Comparison of ENCODE assay signal across 16 cellular contexts in genomic region chr1:64114012-64114525, GRCh38.
DNase-seq lines count a peak whose midpoint lies in the region; ATAC-seq, FAIRE-seq and TF ChIP-seq lines count a peak whose summit lies in the region.
"Had no signal": no experiment of that assay in that cellular context is flagged by ENCODE, and none has a peak within 500 bp of the region (broad histone marks: within the 10 kb centered on the region; RNA-seq: fewer than 3 reads in every experiment).

No MANE protein-coding gene starts in this region.

- TF ChIP-seq CTCF in endodermal cell (conservative IDR thresholded peaks at IDR 0.05) (no peak), keratinocyte (optimal IDR thresholded peaks at IDR 0.05 in 1 of 3, IDR thresholded peaks at IDR 0.05 in 1 of 3, conservative IDR thresholded peaks at IDR 0.05 in 1 of 3; ENCODE audit: extremely low read depth in 1 of 3, insufficient read depth in 2 of 3, low read length in 3 of 3) (no peak), endothelial cell (IDR thresholded peaks at IDR 0.05; ENCODE audit: unreplicated experiment) (no peak)

- H3K36me3 Mint-ChIP-seq in endodermal cell (ENCODE audit: low read depth), result no peaks in the 10 kb centered on the region
- no peaks in the 10 kb centered on the region for H3K36me3 Mint-ChIP-seq in endothelial cell (ENCODE audit: low read depth, unreplicated experiment)
- H3K36me3 Mint-ChIP-seq: CD4-positive, CD25-positive, alpha-beta regulatory T cell had no signal

- H3K4me3 ChIP-seq in endodermal cell (ENCODE audit: low read length), result no peak overlapping the region
- H3K4me3 ChIP-seq in keratinocyte (ENCODE audit: control insufficient read depth in 2 of 3, extremely low read depth in 1 of 3, insufficient read depth in 2 of 3, low read depth in 1 of 3, low read length in 3 of 3), result no peak overlapping the region
- H3K4me3 ChIP-seq: BLaER1 treated with 17β-estradiol and CSF1 and Interleukin-3, amounts not matched to agents 10 nM and 100 nM; HAP-1 had no signal

- no peak overlapping the region for H3K27ac Mint-ChIP-seq in endodermal cell
- no peak overlapping the region for H3K27ac Mint-ChIP-seq in endothelial cell (ENCODE audit: unreplicated experiment)
- H3K27ac Mint-ChIP-seq: CD4-positive, CD25-positive, alpha-beta regulatory T cell had no signal

- H3K4me1 ChIP-seq in endodermal cell (ENCODE audit: control insufficient read depth, insufficient read depth, low read length) (peaks cover 5% of the 10 kb centered on the region), keratinocyte (ENCODE audit: control insufficient read depth, extremely low read depth, insufficient read depth, low read length) (peaks cover 38% of the 10 kb centered on the region)
- H3K4me1 ChIP-seq: BLaER1 treated with 17β-estradiol and CSF1 and Interleukin-3, amounts not matched to agents 10 nM and 100 nM; HAP-1 had no signal

- no peak overlapping the region for H3K4me2 ChIP-seq in keratinocyte (ENCODE audit: control insufficient read depth, extremely low read depth, insufficient read depth, low read depth, low read length)
- H3K4me2 ChIP-seq: BLaER1 treated with 17β-estradiol and CSF1 and Interleukin-3, amounts not matched to agents 10 nM and 100 nM had no signal

- peak; percentile 86 for FAIRE-seq in keratinocyte (lab: Jason Lieb, UNC)
- FAIRE-seq: GM18507 had no signal

- H4K20me1 ChIP-seq in keratinocyte (ENCODE audit: control insufficient read depth, extremely low read depth, insufficient read depth, low read length), result no peaks in the 10 kb centered on the region
- H4K20me1 ChIP-seq: BLaER1 treated with 17β-estradiol and CSF1 and Interleukin-3, amounts not matched to agents 10 nM and 100 nM had no signal

- no peaks in the 10 kb centered on the region for H3K9me3 ChIP-seq in endodermal cell (ENCODE audit: control insufficient read depth, low read length)
- no peaks in the 10 kb centered on the region for H3K9me3 ChIP-seq in keratinocyte (ENCODE audit: control insufficient read depth, low read depth, low read length)
- H3K9me3 ChIP-seq: BLaER1 treated with 17β-estradiol and CSF1 and Interleukin-3, amounts not matched to agents 10 nM and 100 nM; HAP-1 had no signal

- H3K27ac ChIP-seq in endodermal cell (ENCODE audit: low read depth, low read length) (no peak overlapping the region), keratinocyte (ENCODE audit: control insufficient read depth, insufficient read depth, low read length) (no peak overlapping the region)
- H3K27ac ChIP-seq: BLaER1 treated with 17β-estradiol and CSF1 and Interleukin-3, amounts not matched to agents 10 nM and 100 nM had no signal

- H3K79me2 ChIP-seq in keratinocyte (ENCODE audit: control insufficient read depth, insufficient read depth, low read length), result no peaks in the 10 kb centered on the region

- H3K9ac ChIP-seq in endodermal cell (ENCODE audit: extremely low read depth, low read length, poor library complexity, severe bottlenecking), result no peak overlapping the region
- no peak overlapping the region for H3K9ac ChIP-seq in keratinocyte (ENCODE audit: control insufficient read depth, extremely low read depth, insufficient read depth, low read length)
- H3K9ac ChIP-seq: BLaER1 treated with 17β-estradiol and CSF1 and Interleukin-3, amounts not matched to agents 10 nM and 100 nM had no signal

- H3K9me3 Mint-ChIP-seq in endodermal cell (no peaks in the 10 kb centered on the region), endothelial cell (ENCODE audit: unreplicated experiment) (no peaks in the 10 kb centered on the region)

- H3K36me3 ChIP-seq in endodermal cell (ENCODE audit: control insufficient read depth, insufficient read depth, low read length) (no peaks in the 10 kb centered on the region), keratinocyte (ENCODE audit: control insufficient read depth in 2 of 2, extremely low read depth in 1 of 2, insufficient read depth in 2 of 2, low read length in 2 of 2) (no peaks in the 10 kb centered on the region)
- H3K36me3 ChIP-seq: BLaER1 treated with 17β-estradiol and CSF1 and Interleukin-3, amounts not matched to agents 10 nM and 100 nM; HAP-1 had no signal

- H3K27me3 ChIP-seq in endodermal cell (ENCODE audit: control insufficient read depth, insufficient read depth, low read length, poor library complexity, severe bottlenecking) (no peaks in the 10 kb centered on the region), keratinocyte (ENCODE audit: control insufficient read depth, extremely low read depth, insufficient read depth, low read length) (no peaks in the 10 kb centered on the region)
- H3K27me3 ChIP-seq: BLaER1 treated with 17β-estradiol and CSF1 and Interleukin-3, amounts not matched to agents 10 nM and 100 nM had no signal

- intact Hi-C loops in left ventricle myocardium superior (cut with micrococcal nuclease) (no loop called here), cardiac septum (cut with DNase I) (no loop called here)

- H3K27me3 Mint-ChIP-seq in endodermal cell (ENCODE audit: insufficient read depth) (no peaks in the 10 kb centered on the region), endothelial cell (ENCODE audit: unreplicated experiment) (peaks cover 1% of the 10 kb centered on the region)

- H3K4me3 Mint-ChIP-seq in endodermal cell (no peak overlapping the region), endothelial cell (ENCODE audit: unreplicated experiment) (no peak overlapping the region)
- H3K4me3 Mint-ChIP-seq: CD4-positive, CD25-positive, alpha-beta regulatory T cell had no signal

- DNase-seq in left ventricle myocardium superior, result no peak
- no peak for DNase-seq in cardiac septum (ENCODE audit: low spot score)
- DNase-seq in endodermal cell, result peak; percentile 23
- no peak for DNase-seq in keratinocyte (ENCODE audit: low read depth, low spot score)
- peak; percentile 11 for DNase-seq in renal cortical epithelial cell (ENCODE audit: low read depth)
- no peak for DNase-seq in endothelial cell (ENCODE audit: low spot score)
- DNase-seq in ureter (ENCODE audit: low spot score), result no peak
- DNase-seq in activated CD8-positive, alpha-beta memory T cell treated with anti-CD3 and anti-CD28 coated beads, Interleukin-2, amount 50 U/mL, for 4 hours, result no peak
- DNase-seq: 8988T; AML-193; CD4-positive, CD25-positive, alpha-beta regulatory T cell; DMS53; GOT3 had no signal

- no peak overlapping the region for H2AFZ ChIP-seq in keratinocyte (ENCODE audit: control insufficient read depth, low read length)

- no peaks in the 10 kb centered on the region for H3K9me1 ChIP-seq in keratinocyte (ENCODE audit: control insufficient read depth, extremely low read depth, insufficient read depth, low read length)

- peak; percentile 29 for ATAC-seq in left ventricle myocardium superior

- peaks cover 8% of the 10 kb centered on the region for H3K4me1 Mint-ChIP-seq in endodermal cell
- H3K4me1 Mint-ChIP-seq in endothelial cell (ENCODE audit: unreplicated experiment), result peaks cover 20% of the 10 kb centered on the region
- H3K4me1 Mint-ChIP-seq: CD4-positive, CD25-positive, alpha-beta regulatory T cell had no signal

- 93 to 98% methylated on average over 4 to 5 of the region's 5 CpGs for WGBS in endodermal cell (ENCODE audit: insufficient coverage in 1 of 2, insufficient read length in 1 of 2), 2 experiments

- dilution Hi-C loops in keratinocyte (cut with MboI; ENCODE audit: extremely low pct_ligation_motif_present, low sequenced_read_pairs), result no loop called here

Comparison
In these comparisons a context has a peak if more than half of its experiments do, and no peak if none do; other contexts are left out.
1. DNase-seq: peak in endodermal cell (single experiment) and renal cortical epithelial cell (single experiment); none in left ventricle myocardium superior (single experiment), cardiac septum (single experiment), keratinocyte (single experiment), endothelial cell (single experiment), ureter (single experiment) and activated CD8-positive, alpha-beta memory T cell treated with anti-CD3 and anti-CD28 coated beads, Interleukin-2, amount 50 U/mL, for 4 hours (single experiment).